In genomic region chr14:63565448-63565847, GRCh38 we compare ENCODE assay signal across 27 cellular contexts.
"Had no signal": no experiment of that assay in that cellular context is flagged by ENCODE, and none has a peak within 500 bp of the region (broad histone marks: within the 10 kb centered on the region; RNA-seq: fewer than 3 reads in every experiment).

No MANE protein-coding gene starts in this region.

- H3K4me2 ChIP-seq: hepatocyte had no signal

- H3K27me3 ChIP-seq: esophagus muscularis mucosa, foreskin keratinocyte, gastroesophageal sphincter, hepatocyte, left lung, right atrium auricular region, sigmoid colon, testis, tibial artery, upper lobe of left lung had no signal

- DNase-seq: dermis blood vessel endothelial cell; effector memory CD4-positive, alpha-beta T cell; foreskin keratinocyte; heart left ventricle; left cardiac atrium; left lung; naive thymus-derived CD8-positive, alpha-beta T cell; nephron progenitor cell; nucleus accumbens; sigmoid colon; stimulated activated CD4-positive, alpha-beta T cell treated with anti-CD3 and anti-CD28 coated beads, Interleukin-2, amount 100 ng/mL, for 24 hours; stimulated activated CD4-positive, alpha-beta T cell treated with anti-CD3 and anti-CD28 coated beads, Interleukin-4, amount 100 ng/mL, for 24 hours; stimulated activated naive CD4-positive, alpha-beta T cell treated with Interleukin-2 at 50 U/mL for 16 hours; substantia nigra; testis; tibial artery; upper lobe of left lung had no signal

- H3K27ac ChIP-seq: coronary artery, esophagus muscularis mucosa, foreskin keratinocyte, gastroesophageal sphincter, heart left ventricle, hepatocyte, left lung, prostate gland, right atrium auricular region, sigmoid colon, testis, tibial artery, upper lobe of left lung had no signal

- H2AFZ ChIP-seq: hepatocyte had no signal

- H3K79me2 ChIP-seq: hepatocyte had no signal

- H3K9me3 ChIP-seq: esophagus muscularis mucosa, gastroesophageal sphincter, heart left ventricle, left lung, prostate gland, right atrium auricular region, sigmoid colon, testis, tibial artery, upper lobe of left lung had no signal

- FAIRE-seq: endothelial cell of umbilical vein, islet of Langerhans, urothelium cell line had no signal

- ATAC-seq: foreskin keratinocyte; gastroesophageal sphincter; heart left ventricle; left cardiac atrium; left lung; naive thymus-derived CD8-positive, alpha-beta T cell; stimulated activated effector memory CD8-positive, alpha-beta T cell treated with anti-CD3 and anti-CD28 coated beads, Interleukin-12 subunit alpha, Interleukin-12 subunit beta, amount 100 ng/mL, for 72 hours had no signal

- H3K4me3 ChIP-seq: coronary artery, esophagus muscularis mucosa, gastroesophageal sphincter, heart left ventricle, hepatocyte, left lung, prostate gland, right atrium auricular region, sigmoid colon, testis, tibial artery, upper lobe of left lung had no signal

- H3K4me1 ChIP-seq: esophagus muscularis mucosa, foreskin keratinocyte, gastroesophageal sphincter, prostate gland, right atrium auricular region, sigmoid colon, testis, tibial artery had no signal

- H3K36me3 ChIP-seq: esophagus muscularis mucosa, gastroesophageal sphincter, heart left ventricle, left lung, prostate gland, right atrium auricular region, sigmoid colon, tibial artery, upper lobe of left lung had no signal
